In genomic region chr4:118629697-118630096, GRCh38 we compare ENCODE assay signal across 8 cellular contexts. TPM values are rescaled to one million over a fixed set of nuclear protein-coding genes. Genes with fewer than 3 reads are reported as not detected.
DNase-seq lines count a peak whose midpoint lies in the region; TF ChIP-seq lines count a peak whose summit lies in the region.
"Not testable (repeated sequence)": the region's sequence is repeated elsewhere in the genome, so short reads cannot be mapped to it uniquely, and the experiment has no call there.

No MANE protein-coding gene starts in this region.

- not testable (repeated sequence) for H3K4me3 ChIP-seq in SJCRH30; fibroblast of villous mesenchyme (ENCODE audit: low read depth, low read length)

- DNase-seq in A172 (ENCODE audit: low spot score): peak; percentile 66
- peak; percentile 82 for DNase-seq in ELR (ENCODE audit: low read depth)
- peak; percentile 1 for DNase-seq in LoVo (ENCODE audit: low spot score)
- DNase-seq in SJCRH30: peak; percentile 22 to 32
- DNase-seq in activated T-cell treated with anti-CD3 and anti-CD28 coated beads, Interleukin-2, amount 50 U/mL, for 24 hours: peak; percentile 33
- DNase-seq in chondrocyte (ENCODE audit: low spot score): not testable (repeated sequence)
- peak; percentile 25 for DNase-seq in fibroblast of villous mesenchyme (ENCODE audit: low read depth)
- DNase-seq in non-pigmented ciliary epithelial cell (ENCODE audit: low read depth): peak; percentile 5

- H3K4me3 Mint-ChIP-seq in activated T-cell treated with anti-CD3 and anti-CD28 coated beads, Interleukin-2, amount 50 U/mL, for 24 hours; chondrocyte (ENCODE audit: unreplicated experiment): not testable (repeated sequence)

- peak overlapping the region; percentile 85 for H3K27ac Mint-ChIP-seq in activated T-cell treated with anti-CD3 and anti-CD28 coated beads, Interleukin-2, amount 50 U/mL, for 24 hours
- not testable (repeated sequence) for H3K27ac Mint-ChIP-seq in chondrocyte (ENCODE audit: unreplicated experiment)

- not testable (repeated sequence) for H3K36me3 ChIP-seq in SJCRH30

- H3K9me3 ChIP-seq in SJCRH30 (replicated peaks): not testable (repeated sequence)

- peaks cover 60% of the 10 kb centered on the region for H3K36me3 Mint-ChIP-seq in activated T-cell treated with anti-CD3 and anti-CD28 coated beads, Interleukin-2, amount 50 U/mL, for 24 hours (ENCODE audit: low read depth)
- peaks cover 16% of the 10 kb centered on the region for H3K36me3 Mint-ChIP-seq in chondrocyte (ENCODE audit: low read depth)

- H3K27me3 Mint-ChIP-seq in activated T-cell treated with anti-CD3 and anti-CD28 coated beads, Interleukin-2, amount 50 U/mL, for 24 hours; chondrocyte (ENCODE audit: low read depth): not testable (repeated sequence)

- peak; percentile 49 for TF ChIP-seq CTCF in chondrocyte (IDR thresholded peaks at IDR 0.05)
- not testable (repeated sequence) for TF ChIP-seq CTCF in fibroblast of villous mesenchyme (IDR thresholded peaks at IDR 0.05; ENCODE audit: insufficient read depth, low read depth, low read length)

- not testable (repeated sequence) for H3K27me3 ChIP-seq in SJCRH30

- H3K4me1 Mint-ChIP-seq in activated T-cell treated with anti-CD3 and anti-CD28 coated beads, Interleukin-2, amount 50 U/mL, for 24 hours (ENCODE audit: low read depth); chondrocyte (ENCODE audit: low read depth): not testable (repeated sequence)

- not testable (repeated sequence) for H3K27ac ChIP-seq in SJCRH30

- H3K4me1 ChIP-seq in SJCRH30: not testable (repeated sequence)

- not testable (repeated sequence) for H3K9me3 Mint-ChIP-seq in activated T-cell treated with anti-CD3 and anti-CD28 coated beads, Interleukin-2, amount 50 U/mL, for 24 hours; chondrocyte (ENCODE audit: low read depth)

RNA-seq across cellular contexts. Expression of gene METTL14, which starts 55.5 kb away (rescaled TPM):
- 10.0 and 38.0 TPM in 2 replicates for total RNA-seq in A172 (2014; rRNA removed; shearing (Covaris generic))
- total RNA-seq in SJCRH30 (2014; rRNA removed; shearing (Covaris generic)): 37.4 and 39.5 TPM in 2 replicates
- total RNA-seq in chondrocyte (29.3 to 43.5 TPM (median 32.1 TPM) in 3 replicates), fibroblast of villous mesenchyme (19.0 and 23.5 TPM in 2 replicates)
